8 cellular contexts compared by ENCODE assay signal in genomic region chr7:36670585-36671431, GRCh38. TPM values are rescaled to one million over a fixed set of nuclear protein-coding genes. Genes with fewer than 3 reads are reported as not detected.
DNase-seq lines count a peak whose midpoint lies in the region; ATAC-seq and TF ChIP-seq lines count a peak whose summit lies in the region.

No MANE protein-coding gene starts in this region.

- peak in 9 of 14 donors; percentile 3 to 55 (median 33) for DNase-seq in C1 segment of cervical spinal cord (lab: John Stamatoyannopoulos, UW)
- DNase-seq in KBM-7 = peak; percentile 71
- DNase-seq in RKO (ENCODE audit: low spot score) = peak; percentile 53
- peak; percentile 28 to 45 for DNase-seq in activated T-helper 1 cell treated with anti-CD3 and anti-CD28 coated beads, Interleukin-2, amount 50 U/mL, for 16 hours (ENCODE audit: low read depth in 1 of 2, low spot score in 1 of 2)
- peak; percentile 55 for DNase-seq in fibroblast of the conjunctiva (ENCODE audit: low read depth)
- DNase-seq in omental fat pad (ENCODE audit: low spot score) = no peak
- no peak for DNase-seq in upper lobe of right lung

- H3K36me3 ChIP-seq in upper lobe of right lung = no peaks in the 10 kb centered on the region

- H3K27me3 ChIP-seq in upper lobe of right lung = no peaks in the 10 kb centered on the region

- TF ChIP-seq CTCF in omental fat pad (IDR thresholded peaks at IDR 0.05) (peak in 1 of 3 donors; percentile 50), upper lobe of right lung (IDR thresholded peaks at IDR 0.05) (peak; percentile 82)

- in situ Hi-C loops in KBM-7 (cut with MboI; ENCODE audit: low pct_unique_long_range_greater_than_20kb, low sequenced_read_pairs) = no loop called here

- no peak overlapping the region for H3K4me3 ChIP-seq in upper lobe of right lung

- intact Hi-C loops in upper lobe of right lung (cut with DNase I) = no loop called here

- no peaks in the 10 kb centered on the region for H3K9me3 ChIP-seq in upper lobe of right lung

- ATAC-seq in GM19351 (IDR thresholded peaks at IDR 0.05; ENCODE audit: unreplicated experiment) (peak; percentile 88), omental fat pad (ENCODE audit: low FRiP score) (peak; percentile 78), upper lobe of right lung (peak; percentile 98)

- no peak overlapping the region for H3K27ac ChIP-seq in upper lobe of right lung

- no peaks in the 10 kb centered on the region for H3K4me1 ChIP-seq in upper lobe of right lung

RNA-seq across cellular contexts. Expression of gene AOAH, which starts 53.5 kb away (rescaled TPM):
- total RNA-seq in omental fat pad = 10 to 100 TPM in 3 of 4 donors, 1 to 10 TPM in 1; 5.8 to 27.9 (median 16.7) TPM
- 20.8 TPM for total RNA-seq in upper lobe of right lung

Comparison
In these comparisons a context has a peak if more than half of its experiments do, and no peak if none do; other contexts are left out.
1. DNase-seq: peak in C1 segment of cervical spinal cord (9 of 14), KBM-7 (single experiment), RKO (single experiment), activated T-helper 1 cell treated with anti-CD3 and anti-CD28 coated beads, Interleukin-2, amount 50 U/mL, for 16 hours (2 of 2) and fibroblast of the conjunctiva (single experiment); none in omental fat pad (single experiment) and upper lobe of right lung (single experiment).
2. Peak in every context shown above with its lines, with median percentiles within 50 percentile points of each other: ATAC-seq.